ENCODE assay signal across 9 cellular contexts in genomic region chr3:152961323-152961722, GRCh38.
A peak's percentile ranks its signal among the peaks of the same experiment; 100 is the strongest.
DNase-seq lines count a peak whose midpoint lies in the region; ATAC-seq and TF ChIP-seq lines count a peak whose summit lies in the region.
"Had no signal": no experiment of that assay in that cellular context is flagged by ENCODE, and none has a peak within 500 bp of the region (broad histone marks: within the 10 kb centered on the region; RNA-seq: fewer than 3 reads in every experiment).

No MANE protein-coding gene starts in this region.

- H3K4me1 Mint-ChIP-seq in activated CD4-positive, alpha-beta T cell treated with anti-CD3 and anti-CD28 coated beads for 36 hours = no peaks in the 10 kb centered on the region
- no peaks in the 10 kb centered on the region for H3K4me1 Mint-ChIP-seq in T-cell

- H3K4me1 ChIP-seq in ACC112 (ENCODE audit: control insufficient read depth, insufficient read depth, low read length, unreplicated experiment) = peaks cover 5% of the 10 kb centered on the region
- H3K4me1 ChIP-seq in OCI-LY3 (ENCODE audit: low read length) = peaks cover 5% of the 10 kb centered on the region; the same call in 1 of the 2 replicates

- no peak overlapping the region for H3K27ac Mint-ChIP-seq in activated CD4-positive, alpha-beta T cell treated with anti-CD3 and anti-CD28 coated beads for 36 hours
- H3K27ac Mint-ChIP-seq in T-cell = no peak overlapping the region
- H3K27ac Mint-ChIP-seq: activated B cell treated with CpG ODN at 0.5 μM for 24 hours had no signal

- H3K27me3 ChIP-seq in ACC112 (ENCODE audit: insufficient read depth, low read length) (no peaks in the 10 kb centered on the region), OCI-LY3 (ENCODE audit: low read depth, low read length) (no peaks in the 10 kb centered on the region)

- H3K9ac ChIP-seq in OCI-LY3 (ENCODE audit: low read length) = no peak overlapping the region

- H3K36me3 ChIP-seq in ACC112 (ENCODE audit: insufficient read depth, low read length) (no peaks in the 10 kb centered on the region), OCI-LY3 (replicated peaks; ENCODE audit: low read depth, low read length) (no peaks in the 10 kb centered on the region)

- POLR2A ChIA-PET in activated CD4-positive, alpha-beta T cell treated with anti-CD3 and anti-CD28 coated beads for 36 hours (lab: Charles Lee) = no interaction called here
- POLR2A ChIA-PET in T-cell (lab: Charles Lee) = no interaction called here

- DNase-seq in fibroblast of the conjunctiva (ENCODE audit: low read depth) = peak; percentile 54
- DNase-seq in activated CD4-positive, alpha-beta T cell treated with anti-CD3 and anti-CD28 coated beads for 36 hours = no peak
- no peak for DNase-seq in T-cell
- DNase-seq in GM19238 (ENCODE audit: insufficient read length, low spot score) = no peak
- DNase-seq: activated B cell treated with CpG ODN at 0.5 μM for 24 hours had no signal

- CTCF ChIA-PET in activated CD4-positive, alpha-beta T cell treated with anti-CD3 and anti-CD28 coated beads for 36 hours (lab: Charles Lee) = no interaction called here
- CTCF ChIA-PET in T-cell (lab: Charles Lee) = no interaction called here

- H3K9me3 ChIP-seq in OCI-LY3 (ENCODE audit: insufficient read depth, low read length) = no peaks in the 10 kb centered on the region

- H3K4me2 ChIP-seq in OCI-LY3 (ENCODE audit: low read length) = no peak overlapping the region

- H3K27me3 Mint-ChIP-seq in activated CD4-positive, alpha-beta T cell treated with anti-CD3 and anti-CD28 coated beads for 36 hours = no peaks in the 10 kb centered on the region
- no peaks in the 10 kb centered on the region for H3K27me3 Mint-ChIP-seq in T-cell
- H3K27me3 Mint-ChIP-seq: activated B cell treated with CpG ODN at 0.5 μM for 24 hours had no signal

- no peaks in the 10 kb centered on the region for H3K79me2 ChIP-seq in ACC112 (ENCODE audit: control insufficient read depth, insufficient read depth, low read length, unreplicated experiment)
- H3K79me2 ChIP-seq in OCI-LY3 (ENCODE audit: low read length) = no peaks in the 10 kb centered on the region

- peak; percentile 62 for TF ChIP-seq CTCF in OCI-LY3 (IDR thresholded peaks at IDR 0.05; ENCODE audit: low read depth, low read length)

- H4K20me1 ChIP-seq in OCI-LY3 (ENCODE audit: insufficient read depth, low read length) = no peaks in the 10 kb centered on the region

- no peak overlapping the region for H3K27ac ChIP-seq in ACC112 (ENCODE audit: low read depth, low read length)
- no peak overlapping the region for H3K27ac ChIP-seq in OCI-LY3 (ENCODE audit: low read length)

- H3K4me3 ChIP-seq in ACC112 (ENCODE audit: low read depth, low read length) (no peak overlapping the region), OCI-LY3 (ENCODE audit: low read length) (no peak overlapping the region)

- intact Hi-C loops in activated CD4-positive, alpha-beta T cell treated with anti-CD3 and anti-CD28 coated beads for 36 hours (cut with DNase I, micrococcal nuclease) = no loop called here

- ATAC-seq in GM18909 (IDR thresholded peaks at IDR 0.05; ENCODE audit: poor library complexity, unreplicated experiment) = peak; percentile 66
- no peak for ATAC-seq in activated CD4-positive, alpha-beta T cell treated with anti-CD3 and anti-CD28 coated beads for 36 hours
- ATAC-seq in T-cell (replicated peaks in 1 of 4) = no peak
- no peak for ATAC-seq in HG02852 (IDR thresholded peaks at IDR 0.05; ENCODE audit: unreplicated experiment)

- H3K9me3 Mint-ChIP-seq in activated CD4-positive, alpha-beta T cell treated with anti-CD3 and anti-CD28 coated beads for 36 hours (ENCODE audit: low read depth) = no peaks in the 10 kb centered on the region
- no peaks in the 10 kb centered on the region for H3K9me3 Mint-ChIP-seq in T-cell
- H3K9me3 Mint-ChIP-seq: activated B cell treated with CpG ODN at 0.5 μM for 24 hours had no signal

- H3K4me3 Mint-ChIP-seq in activated CD4-positive, alpha-beta T cell treated with anti-CD3 and anti-CD28 coated beads for 36 hours = no peak overlapping the region
- no peak overlapping the region for H3K4me3 Mint-ChIP-seq in T-cell
- H3K4me3 Mint-ChIP-seq: activated B cell treated with CpG ODN at 0.5 μM for 24 hours had no signal

- no peaks in the 10 kb centered on the region for H3K36me3 Mint-ChIP-seq in activated CD4-positive, alpha-beta T cell treated with anti-CD3 and anti-CD28 coated beads for 36 hours (ENCODE audit: low read depth)
- no peaks in the 10 kb centered on the region for H3K36me3 Mint-ChIP-seq in T-cell

- H2AFZ ChIP-seq in ACC112 (ENCODE audit: low read length, unreplicated experiment) (peak overlapping the region; percentile 11), OCI-LY3 (ENCODE audit: low read depth, low read length) (no peak overlapping the region)
